ENCODE assay signal across 1 cellular context in the genomic region with DNA sequence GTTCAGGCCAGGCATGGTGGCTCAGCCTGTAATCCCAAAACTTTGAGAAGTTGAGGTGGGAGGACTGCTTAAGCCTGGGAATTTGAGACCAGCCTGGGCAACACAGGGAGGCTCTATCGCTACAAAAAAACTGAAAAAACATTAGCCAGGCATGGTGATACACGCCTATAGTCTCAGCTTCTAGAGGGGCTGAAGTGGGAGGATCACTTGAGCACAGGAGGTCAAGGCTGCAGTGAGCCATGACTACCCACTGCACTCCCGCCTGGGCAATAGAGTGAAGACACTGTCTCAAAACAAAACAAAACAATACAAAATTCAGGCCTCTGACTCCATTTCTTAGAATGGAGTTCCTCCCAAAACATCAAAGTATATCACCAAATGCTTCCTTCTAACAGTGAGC.
TF ChIP-seq lines count a peak whose summit lies in the region.

No MANE protein-coding gene starts in this region.

TF ChIP-seq in HepG2, 621 proteins besides CTCF, POLR2A, EP300 and RAD21:
- TF ChIP-seq FOXO1 (CRISPR knock-in tag; IDR thresholded peaks at IDR 0.05) (no peak), DPF2 (CRISPR knock-in tag; IDR thresholded peaks at IDR 0.05; ENCODE audit: borderline replicate concordance, low read depth) (no peak), ZNF619 (CRISPR knock-in tag; IDR thresholded peaks at IDR 0.05) (no peak), ZNF382 (CRISPR knock-in tag; IDR thresholded peaks at IDR 0.05; ENCODE audit: borderline replicate concordance) (no peak), ZNF558 (CRISPR knock-in tag; IDR thresholded peaks at IDR 0.05; ENCODE audit: borderline replicate concordance) (no peak), ZNF496 (CRISPR knock-in tag; IDR thresholded peaks at IDR 0.05; ENCODE audit: insufficient replicate concordance) (no peak), ZFY (CRISPR knock-in tag; IDR thresholded peaks at IDR 0.05) (no peak), ZNF737 (CRISPR knock-in tag; IDR thresholded peaks at IDR 0.05; ENCODE audit: borderline replicate concordance) (no peak), SMARCC2 (IDR thresholded peaks at IDR 0.05) (no peak), LCORL (IDR thresholded peaks at IDR 0.05) (no peak), LCORL (CRISPR knock-in tag; IDR thresholded peaks at IDR 0.05) (no peak), MAF1 (CRISPR knock-in tag; IDR thresholded peaks at IDR 0.05; ENCODE audit: borderline replicate concordance) (no peak), ZNF703 (CRISPR knock-in tag; IDR thresholded peaks at IDR 0.05; ENCODE audit: borderline replicate concordance) (no peak), ZNF510 (CRISPR knock-in tag; IDR thresholded peaks at IDR 0.05; ENCODE audit: low read depth) (no peak)
- TF ChIP-seq, protein P1, sequence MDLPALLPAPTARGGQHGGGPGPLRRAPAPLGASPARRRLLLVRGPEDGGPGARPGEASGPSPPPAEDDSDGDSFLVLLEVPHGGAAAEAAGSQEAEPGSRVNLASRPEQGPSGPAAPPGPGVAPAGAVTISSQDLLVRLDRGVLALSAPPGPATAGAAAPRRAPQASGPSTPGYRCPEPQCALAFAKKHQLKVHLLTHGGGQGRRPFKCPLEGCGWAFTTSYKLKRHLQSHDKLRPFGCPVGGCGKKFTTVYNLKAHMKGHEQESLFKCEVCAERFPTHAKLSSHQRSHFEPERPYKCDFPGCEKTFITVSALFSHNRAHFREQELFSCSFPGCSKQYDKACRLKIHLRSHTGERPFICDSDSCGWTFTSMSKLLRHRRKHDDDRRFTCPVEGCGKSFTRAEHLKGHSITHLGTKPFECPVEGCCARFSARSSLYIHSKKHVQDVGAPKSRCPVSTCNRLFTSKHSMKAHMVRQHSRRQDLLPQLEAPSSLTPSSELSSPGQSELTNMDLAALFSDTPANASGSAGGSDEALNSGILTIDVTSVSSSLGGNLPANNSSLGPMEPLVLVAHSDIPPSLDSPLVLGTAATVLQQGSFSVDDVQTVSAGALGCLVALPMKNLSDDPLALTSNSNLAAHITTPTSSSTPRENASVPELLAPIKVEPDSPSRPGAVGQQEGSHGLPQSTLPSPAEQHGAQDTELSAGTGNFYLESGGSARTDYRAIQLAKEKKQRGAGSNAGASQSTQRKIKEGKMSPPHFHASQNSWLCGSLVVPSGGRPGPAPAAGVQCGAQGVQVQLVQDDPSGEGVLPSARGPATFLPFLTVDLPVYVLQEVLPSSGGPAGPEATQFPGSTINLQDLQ (CRISPR knock-in tag; IDR thresholded peaks at IDR 0.05) = no peak
- TF ChIP-seq, protein P2, sequence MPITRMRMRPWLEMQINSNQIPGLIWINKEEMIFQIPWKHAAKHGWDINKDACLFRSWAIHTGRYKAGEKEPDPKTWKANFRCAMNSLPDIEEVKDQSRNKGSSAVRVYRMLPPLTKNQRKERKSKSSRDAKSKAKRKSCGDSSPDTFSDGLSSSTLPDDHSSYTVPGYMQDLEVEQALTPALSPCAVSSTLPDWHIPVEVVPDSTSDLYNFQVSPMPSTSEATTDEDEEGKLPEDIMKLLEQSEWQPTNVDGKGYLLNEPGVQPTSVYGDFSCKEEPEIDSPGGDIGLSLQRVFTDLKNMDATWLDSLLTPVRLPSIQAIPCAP (CRISPR knock-in tag; IDR thresholded peaks at IDR 0.05; ENCODE audit: low read depth) = no peak
- TF ChIP-seq, protein P3, sequence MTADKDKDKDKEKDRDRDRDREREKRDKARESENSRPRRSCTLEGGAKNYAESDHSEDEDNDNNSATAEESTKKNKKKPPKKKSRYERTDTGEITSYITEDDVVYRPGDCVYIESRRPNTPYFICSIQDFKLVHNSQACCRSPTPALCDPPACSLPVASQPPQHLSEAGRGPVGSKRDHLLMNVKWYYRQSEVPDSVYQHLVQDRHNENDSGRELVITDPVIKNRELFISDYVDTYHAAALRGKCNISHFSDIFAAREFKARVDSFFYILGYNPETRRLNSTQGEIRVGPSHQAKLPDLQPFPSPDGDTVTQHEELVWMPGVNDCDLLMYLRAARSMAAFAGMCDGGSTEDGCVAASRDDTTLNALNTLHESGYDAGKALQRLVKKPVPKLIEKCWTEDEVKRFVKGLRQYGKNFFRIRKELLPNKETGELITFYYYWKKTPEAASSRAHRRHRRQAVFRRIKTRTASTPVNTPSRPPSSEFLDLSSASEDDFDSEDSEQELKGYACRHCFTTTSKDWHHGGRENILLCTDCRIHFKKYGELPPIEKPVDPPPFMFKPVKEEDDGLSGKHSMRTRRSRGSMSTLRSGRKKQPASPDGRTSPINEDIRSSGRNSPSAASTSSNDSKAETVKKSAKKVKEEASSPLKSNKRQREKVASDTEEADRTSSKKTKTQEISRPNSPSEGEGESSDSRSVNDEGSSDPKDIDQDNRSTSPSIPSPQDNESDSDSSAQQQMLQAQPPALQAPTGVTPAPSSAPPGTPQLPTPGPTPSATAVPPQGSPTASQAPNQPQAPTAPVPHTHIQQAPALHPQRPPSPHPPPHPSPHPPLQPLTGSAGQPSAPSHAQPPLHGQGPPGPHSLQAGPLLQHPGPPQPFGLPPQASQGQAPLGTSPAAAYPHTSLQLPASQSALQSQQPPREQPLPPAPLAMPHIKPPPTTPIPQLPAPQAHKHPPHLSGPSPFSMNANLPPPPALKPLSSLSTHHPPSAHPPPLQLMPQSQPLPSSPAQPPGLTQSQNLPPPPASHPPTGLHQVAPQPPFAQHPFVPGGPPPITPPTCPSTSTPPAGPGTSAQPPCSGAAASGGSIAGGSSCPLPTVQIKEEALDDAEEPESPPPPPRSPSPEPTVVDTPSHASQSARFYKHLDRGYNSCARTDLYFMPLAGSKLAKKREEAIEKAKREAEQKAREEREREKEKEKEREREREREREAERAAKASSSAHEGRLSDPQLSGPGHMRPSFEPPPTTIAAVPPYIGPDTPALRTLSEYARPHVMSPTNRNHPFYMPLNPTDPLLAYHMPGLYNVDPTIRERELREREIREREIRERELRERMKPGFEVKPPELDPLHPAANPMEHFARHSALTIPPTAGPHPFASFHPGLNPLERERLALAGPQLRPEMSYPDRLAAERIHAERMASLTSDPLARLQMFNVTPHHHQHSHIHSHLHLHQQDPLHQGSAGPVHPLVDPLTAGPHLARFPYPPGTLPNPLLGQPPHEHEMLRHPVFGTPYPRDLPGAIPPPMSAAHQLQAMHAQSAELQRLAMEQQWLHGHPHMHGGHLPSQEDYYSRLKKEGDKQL (CRISPR knock-in tag; IDR thresholded peaks at IDR 0.05; ENCODE audit: low read depth) = no peak
- TF ChIP-seq, protein P4, sequence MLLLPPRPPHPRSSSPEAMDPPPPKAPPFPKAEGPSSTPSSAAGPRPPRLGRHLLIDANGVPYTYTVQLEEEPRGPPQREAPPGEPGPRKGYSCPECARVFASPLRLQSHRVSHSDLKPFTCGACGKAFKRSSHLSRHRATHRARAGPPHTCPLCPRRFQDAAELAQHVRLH (CRISPR knock-in tag; IDR thresholded peaks at IDR 0.05; ENCODE audit: borderline replicate concordance, low read depth) = no peak
